Comparison of ENCODE assay signal across 19 cellular contexts in the genomic region with DNA sequence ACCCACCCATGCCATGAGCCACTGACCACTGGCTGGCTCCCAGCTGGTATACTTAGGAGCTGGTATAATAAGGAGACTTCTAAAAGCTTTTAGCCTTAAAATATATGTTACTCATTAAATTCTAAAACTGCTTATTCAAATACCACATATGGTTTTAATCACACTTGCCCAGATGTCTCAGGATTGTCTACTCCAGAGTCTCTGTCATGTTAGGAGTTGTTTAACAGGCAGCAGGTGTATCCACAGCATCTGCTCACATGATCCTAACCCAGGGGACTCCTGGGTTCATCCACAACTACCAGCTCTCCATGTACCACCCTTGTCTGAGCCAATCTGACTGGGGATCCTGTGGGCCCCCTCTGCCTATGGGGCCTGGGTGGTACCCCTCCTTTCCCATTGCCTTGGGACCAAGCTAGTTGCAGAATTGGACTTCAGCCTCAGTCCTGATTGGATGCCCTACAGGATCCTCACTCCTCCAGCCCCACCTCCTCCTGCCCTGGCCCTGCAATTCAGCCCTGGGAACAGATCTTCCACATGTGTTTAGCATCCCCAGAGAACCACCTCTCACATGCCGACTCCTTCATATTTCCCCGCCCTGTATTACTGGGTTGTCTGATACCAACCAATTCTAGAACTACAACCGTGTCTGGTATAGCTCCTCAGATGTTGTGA.
DNase-seq lines count a peak whose midpoint lies in the region; ATAC-seq and TF ChIP-seq lines count a peak whose summit lies in the region.
"Had no signal": no experiment of that assay in that cellular context is flagged by ENCODE, and none has a peak within 500 bp of the region (broad histone marks: within the 10 kb centered on the region; RNA-seq: fewer than 3 reads in every experiment).

No MANE protein-coding gene starts in this region.

- H3K36me3 Mint-ChIP-seq in Calu3 (ENCODE audit: insufficient read depth, unreplicated experiment) = peaks cover 29% of the 10 kb centered on the region

- CTCF ChIA-PET in Calu3 (lab: Charles Lee) = interaction anchor here (0.7 to 1.6 kb wide), 4 partner anchors 9 to 264 kb away, joined by 3 to 7 read pairs (median 4); no protein-coding TSS in a partner anchor

- no peak overlapping the region for H3K4me3 Mint-ChIP-seq in Calu3 (ENCODE audit: low read depth, unreplicated experiment)
- H3K4me3 Mint-ChIP-seq: activated CD8-positive, alpha-beta T cell treated with anti-CD3 and anti-CD28 coated beads for 36 hours; activated naive CD4-positive, alpha-beta T cell treated with anti-CD3 and anti-CD28 coated beads for 36 hours; neural progenitor cell; T-helper 17 cell had no signal

- WGBS in adrenal gland, 4 donors = 86 to 96% (median 92%) methylated on average over 3 of the region's 3 CpGs

- BruUV-seq in Calu3 (replicated peaks; lab: Mats Ljungman, UMichigan) = no TSS peak

- intact Hi-C loops in Calu3 (cut with micrococcal nuclease; ENCODE audit: unreplicated experiment) (no loop called here), adrenal gland (cut with DNase I) (no loop called here), sciatic nerve (cut with DNase I) (loop anchor here (10.0 kb wide), 1 partner anchor 224 kb away; no protein-coding TSS in a partner anchor)

- ATAC-seq in SK-N-SH treated with all-trans-retinoic acid at 6 μM for 48 hours = peak; percentile 41
- ATAC-seq in sciatic nerve = no peak
- ATAC-seq: activated CD8-positive, alpha-beta T cell treated with anti-CD3 and anti-CD28 coated beads for 36 hours; T-helper 17 cell had no signal

- DNase-seq in Calu3 (no peak), fibroblast of villous mesenchyme (ENCODE audit: low read depth) (peak; percentile 38), adrenal gland (no peak), sciatic nerve (ENCODE audit: low spot score) (no peak), NCI-H1694 treated with DMSO at 0.1 percent for 48 hours (lab: John Stamatoyannopoulos, UW) (no peak)
- DNase-seq in stimulated activated naive CD4-positive, alpha-beta T cell (lab: John Stamatoyannopoulos, UW) = no peak
- DNase-seq: activated T-cell treated with anti-CD3 and anti-CD28 coated beads, Interleukin-2, amount 50 U/mL, for 1 hour; foreskin melanocyte; GOT3; SIG-M5; T-helper 17 cell; WERI-Rb-1 had no signal

- H3K27ac Mint-ChIP-seq in Calu3 (ENCODE audit: unreplicated experiment) = peak overlapping the region; percentile 76
- H3K27ac Mint-ChIP-seq: activated CD8-positive, alpha-beta T cell treated with anti-CD3 and anti-CD28 coated beads for 36 hours; activated naive CD4-positive, alpha-beta T cell treated with anti-CD3 and anti-CD28 coated beads for 36 hours; neural progenitor cell; T-helper 17 cell had no signal

- no peaks in the 10 kb centered on the region for H3K9me3 Mint-ChIP-seq in Calu3 (ENCODE audit: low read depth, unreplicated experiment)
- H3K9me3 Mint-ChIP-seq: activated CD8-positive, alpha-beta T cell treated with anti-CD3 and anti-CD28 coated beads for 36 hours; activated naive CD4-positive, alpha-beta T cell treated with anti-CD3 and anti-CD28 coated beads for 36 hours; neural progenitor cell had no signal

- H3K27ac ChIP-seq in 22Rv1 (peak overlapping the region; percentile 85), adrenal gland (no peak overlapping the region)
- H3K27ac ChIP-seq: neural progenitor cell, testis, WERI-Rb-1 had no signal

- TF ChIP-seq CTCF in 22Rv1 (IDR thresholded peaks at IDR 0.05) (no peak), Calu3 (IDR thresholded peaks at IDR 0.05; ENCODE audit: unreplicated experiment) (no peak), fibroblast of villous mesenchyme (IDR thresholded peaks at IDR 0.05; ENCODE audit: insufficient read depth, low read depth, low read length) (no peak), adrenal gland (IDR thresholded peaks at IDR 0.05) (no peak)

- no peaks in the 10 kb centered on the region for H3K27me3 ChIP-seq in adrenal gland
- H3K27me3 ChIP-seq: ascending aorta, neural progenitor cell, testis had no signal

- H3K36me3 ChIP-seq in adrenal gland (replicated peaks in 1 of 2) = no peaks in the 10 kb centered on the region
- H3K36me3 ChIP-seq: ascending aorta, neural progenitor cell, WERI-Rb-1 had no signal

- peaks cover 16 to 36% of the 10 kb centered on the region in 2 donors for H3K4me1 ChIP-seq in adrenal gland (replicated peaks in 1 of 2)

- H3K27me3 Mint-ChIP-seq in Calu3 (ENCODE audit: unreplicated experiment) = no peaks in the 10 kb centered on the region
- H3K27me3 Mint-ChIP-seq: activated CD8-positive, alpha-beta T cell treated with anti-CD3 and anti-CD28 coated beads for 36 hours had no signal

- no peak overlapping the region for H3K4me3 ChIP-seq in fibroblast of villous mesenchyme (ENCODE audit: low read depth, low read length)
- H3K4me3 ChIP-seq in adrenal gland = no peak overlapping the region
- H3K4me3 ChIP-seq: ascending aorta, neural progenitor cell, testis had no signal

- H3K4me1 Mint-ChIP-seq in Calu3 (ENCODE audit: low read depth, unreplicated experiment) = peaks cover 86% of the 10 kb centered on the region

- TF ChIP-seq POLR2A in adrenal gland (IDR thresholded peaks at IDR 0.05) = no peak

- no peaks in the 10 kb centered on the region for H3K9me3 ChIP-seq in adrenal gland (replicated peaks in 1 of 3)
- H3K9me3 ChIP-seq: ascending aorta, testis had no signal

TF ChIP-seq in SK-N-SH treated with all-trans-retinoic acid at 6 μM for 48 hours, 23 proteins besides CTCF, POLR2A, EP300 and RAD21:
- no peak for TF ChIP-seq PATZ1 (CRISPR knock-in tag; IDR thresholded peaks at IDR 0.05; ENCODE audit: borderline replicate concordance)
- peak; percentile 52; the same call in 1 of the 2 replicates for TF ChIP-seq TCF4 (CRISPR knock-in tag; IDR thresholded peaks at IDR 0.05; ENCODE audit: borderline replicate concordance)
- TF ChIP-seq ZC3H10 (CRISPR knock-in tag; IDR thresholded peaks at IDR 0.05) = no peak
